In the genomic region with DNA sequence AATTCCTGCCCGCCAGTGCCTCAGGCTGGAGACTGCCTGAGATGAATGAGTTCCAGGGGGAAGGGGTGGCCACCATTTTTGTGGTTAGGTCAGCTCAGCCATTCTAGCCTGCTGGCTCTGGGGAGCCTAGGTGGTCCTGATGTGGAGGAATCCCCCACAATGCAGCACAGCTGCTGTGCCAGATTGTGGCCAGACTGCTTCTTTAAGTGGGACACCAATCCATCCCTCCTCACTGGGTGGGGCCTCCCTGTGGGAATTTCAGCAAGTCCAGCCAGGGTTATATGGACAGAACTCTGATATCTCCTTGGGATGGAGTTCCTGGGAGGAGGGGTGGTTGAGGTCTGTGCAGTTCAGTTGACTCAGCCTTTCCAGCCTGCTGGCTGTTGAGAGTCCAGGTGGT, we compare ENCODE assay signal across 38 cellular contexts.
"Had no signal": no experiment of that assay in that cellular context is flagged by ENCODE, and none has a peak within 500 bp of the region (broad histone marks: within the 10 kb centered on the region; RNA-seq: fewer than 3 reads in every experiment).

No MANE protein-coding gene starts in this region.

- DNase-seq: activated B cell treated with CpG ODN at 0.5 μM for 24 hours; activated CD4-positive, alpha-beta memory T cell treated with anti-CD3 and anti-CD28 coated beads for 36 hours; activated CD4-positive, alpha-beta T cell treated with anti-CD3 and anti-CD28 coated beads for 4 hours; activated CD4-positive, alpha-beta T cell treated with anti-CD3 and anti-CD28 coated beads, Interleukin-2, amount 10 ng/mL, durations not matched to agents 24 days and 14 days; activated CD4-positive, alpha-beta T cell treated with anti-CD3 and anti-CD28 coated beads, Interleukin-2, amount 50 U/mL, for 1 hour; activated CD4-positive, alpha-beta T cell treated with anti-CD3 and anti-CD28 coated beads, Interleukin-2, amount 50 U/mL, for 4 hours; activated CD4-positive, CD25-positive, alpha-beta regulatory T cell treated with anti-CD3 and anti-CD28 coated beads, Interleukin-2, amount 50 U/mL, for 72 hours; activated CD8-positive, alpha-beta memory T cell treated with anti-CD3 and anti-CD28 coated beads, Interleukin-2, amount 50 U/mL, for 4 hours; activated CD8-positive, alpha-beta T cell treated with anti-CD3 and anti-CD28 coated beads for 36 hours; activated effector memory CD4-positive, alpha-beta T cell treated with Interleukin-2 at 50 U/mL for 16 hours; activated gamma-delta T cell; activated naive CD4-positive, alpha-beta T cell treated with anti-CD3 and anti-CD28 coated beads, Interleukin-2, amount 10 ng/mL, durations not matched to agents 7 days and 5 days; activated naive CD4-positive, alpha-beta T cell treated with Interleukin-2 at 50 U/mL for 16 hours; activated naive CD8-positive, alpha-beta T cell treated with anti-CD3 and anti-CD28 coated beads, Interleukin-2, amount 10 ng/mL, durations not matched to agents 7 days and 5 days; activated naive CD8-positive, alpha-beta T cell treated with anti-CD3 and anti-CD28 coated beads, Interleukin-2, amount 50 U/mL, for 24 hours; activated T-cell treated with anti-CD3 and anti-CD28 coated beads for 4 hours; activated T-cell treated with anti-CD3 and anti-CD28 coated beads, Interleukin-2, amount 50 U/mL, for 1 hour; activated T-cell treated with anti-CD3 and anti-CD28 coated beads, Interleukin-2, amount 50 U/mL, for 4 hours; activated T-cell treated with anti-CD3 and anti-CD28 coated beads, Interleukin-2, amount 50 U/mL, for 72 hours; amygdala; anterior cingulate cortex; caudate nucleus; cerebellar nuclear complex; T-helper 2 cell; T-helper 9 cell had no signal

- H3K4me1 ChIP-seq: ascending aorta had no signal

- FAIRE-seq: bronchial epithelial cell, TTC549 had no signal

- H3K4me3 ChIP-seq: ascending aorta, cardiac muscle cell had no signal

- ATAC-seq: activated CD8-positive, alpha-beta T cell treated with anti-CD3 and anti-CD28 coated beads for 36 hours; activated naive CD8-positive, alpha-beta T cell treated with anti-CD3 and anti-CD28 coated beads, Interleukin-2, amount 50 U/mL, for 24 hours; activated T-cell treated with anti-CD3 and anti-CD28 coated beads, Interleukin-2, amount 50 U/mL, for 4 hours; activated T-cell treated with anti-CD3 and anti-CD28 coated beads, Interleukin-2, amount 50 U/mL, for 72 hours had no signal

- H3K9me3 Mint-ChIP-seq: activated B cell treated with CpG ODN at 0.5 μM for 24 hours; activated T-helper 2 cell treated with anti-CD3 and anti-CD28 coated beads, Interferon-gamma antibody, Interleukin-2, Interleukin-4, amounts not matched to agents 10 μg/mL and 5 μg/mL and 100 μg/mL, durations not matched to agents 14 hours and 24 hours and 36 hours; central memory CD8-positive, alpha-beta T cell; T-helper 1 cell treated with Interleukin-12 subunit alpha and Interleukin-12 subunit beta and Interleukin-4 antibody, amounts not matched to agents 30 μg/mL and 1 μg/mL, for 36 hours; T-helper 2 cell treated with Interferon-gamma antibody and Interleukin-4, amounts not matched to agents 5 μg/mL and 100 μg/mL, for 36 hours had no signal

- H3K27ac ChIP-seq: ascending aorta, cardiac muscle cell, VCaP had no signal

- H3K27ac Mint-ChIP-seq: activated B cell treated with CpG ODN at 0.5 μM for 24 hours; activated CD4-positive, alpha-beta memory T cell treated with anti-CD3 and anti-CD28 coated beads for 36 hours; activated CD4-positive, alpha-beta T cell treated with anti-CD3 and anti-CD28 coated beads, Interleukin-2, amount 10 ng/mL, durations not matched to agents 24 days and 14 days; activated CD8-positive, alpha-beta T cell treated with anti-CD3 and anti-CD28 coated beads for 36 hours; activated naive CD4-positive, alpha-beta T cell treated with anti-CD3 and anti-CD28 coated beads, Interleukin-2, amount 10 ng/mL, durations not matched to agents 7 days and 5 days; activated naive CD4-positive, alpha-beta T cell treated with anti-CD3 and anti-CD28 coated beads, Interleukin-2, amount 50 U/mL, for 24 hours; activated naive CD8-positive, alpha-beta T cell; activated naive CD8-positive, alpha-beta T cell treated with anti-CD3 and anti-CD28 coated beads, Interleukin-2, amount 10 ng/mL, durations not matched to agents 7 days and 5 days; activated naive CD8-positive, alpha-beta T cell treated with anti-CD3 and anti-CD28 coated beads, Interleukin-2, amount 50 U/mL, for 24 hours; activated T-cell treated with anti-CD3 and anti-CD28 coated beads, Interleukin-2, amount 50 U/mL, for 72 hours; activated T-helper 1 cell treated with anti-CD3 and anti-CD28 coated beads, Interleukin-12 subunit alpha, Interleukin-12 subunit beta, Interleukin-2, Interleukin-4 antibody, amounts not matched to agents 30 ng/mL and 10 ng/mL and 1 ng/mL, durations not matched to agents 14 hours and 24 hours and 36 hours; activated T-helper 2 cell treated with anti-CD3 and anti-CD28 coated beads, Interferon-gamma antibody, Interleukin-2, Interleukin-4, amounts not matched to agents 10 μg/mL and 5 μg/mL and 100 μg/mL, durations not matched to agents 14 hours and 24 hours and 36 hours; brain; T-helper 1 cell treated with Interleukin-12 subunit alpha and Interleukin-12 subunit beta and Interleukin-4 antibody, amounts not matched to agents 30 μg/mL and 1 μg/mL, for 36 hours; T-helper 2 cell treated with Interferon-gamma antibody and Interleukin-4, amounts not matched to agents 5 μg/mL and 100 μg/mL, for 36 hours had no signal

- H3K36me3 Mint-ChIP-seq: activated naive CD4-positive, alpha-beta T cell treated with anti-CD3 and anti-CD28 coated beads, Interleukin-2, amount 10 ng/mL, durations not matched to agents 7 days and 5 days; brain had no signal

- H3K4me1 Mint-ChIP-seq: activated CD4-positive, alpha-beta T cell treated with anti-CD3 and anti-CD28 coated beads, Interleukin-2, amount 10 ng/mL, durations not matched to agents 24 days and 14 days; activated naive CD4-positive, alpha-beta T cell treated with anti-CD3 and anti-CD28 coated beads, Interleukin-2, amount 10 ng/mL, durations not matched to agents 7 days and 5 days; activated naive CD4-positive, alpha-beta T cell treated with anti-CD3 and anti-CD28 coated beads, Interleukin-2, amount 50 U/mL, for 24 hours; activated naive CD8-positive, alpha-beta T cell treated with anti-CD3 and anti-CD28 coated beads, Interleukin-2, amount 10 ng/mL, durations not matched to agents 7 days and 5 days; activated naive CD8-positive, alpha-beta T cell treated with anti-CD3 and anti-CD28 coated beads, Interleukin-2, amount 50 U/mL, for 24 hours; brain; central memory CD8-positive, alpha-beta T cell had no signal

- H3K36me3 ChIP-seq: ascending aorta, cardiac muscle cell had no signal

- H3K27me3 ChIP-seq: ascending aorta, cardiac muscle cell had no signal

- H3K4me3 Mint-ChIP-seq: activated B cell treated with CpG ODN at 0.5 μM for 24 hours; activated CD4-positive, alpha-beta memory T cell treated with anti-CD3 and anti-CD28 coated beads for 36 hours; activated CD4-positive, alpha-beta T cell treated with anti-CD3 and anti-CD28 coated beads, Interleukin-2, amount 10 ng/mL, durations not matched to agents 24 days and 14 days; activated CD8-positive, alpha-beta T cell treated with anti-CD3 and anti-CD28 coated beads for 36 hours; activated naive CD4-positive, alpha-beta T cell treated with anti-CD3 and anti-CD28 coated beads, Interleukin-2, amount 10 ng/mL, durations not matched to agents 7 days and 5 days; activated naive CD4-positive, alpha-beta T cell treated with anti-CD3 and anti-CD28 coated beads, Interleukin-2, amount 50 U/mL, for 24 hours; activated naive CD8-positive, alpha-beta T cell; activated naive CD8-positive, alpha-beta T cell treated with anti-CD3 and anti-CD28 coated beads, Interleukin-2, amount 10 ng/mL, durations not matched to agents 7 days and 5 days; activated naive CD8-positive, alpha-beta T cell treated with anti-CD3 and anti-CD28 coated beads, Interleukin-2, amount 50 U/mL, for 24 hours; activated T-cell treated with anti-CD3 and anti-CD28 coated beads, Interleukin-2, amount 50 U/mL, for 4 hours; activated T-cell treated with anti-CD3 and anti-CD28 coated beads, Interleukin-2, amount 50 U/mL, for 72 hours; activated T-helper 1 cell treated with anti-CD3 and anti-CD28 coated beads, Interleukin-12 subunit alpha, Interleukin-12 subunit beta, Interleukin-2, Interleukin-4 antibody, amounts not matched to agents 30 ng/mL and 10 ng/mL and 1 ng/mL, durations not matched to agents 14 hours and 24 hours and 36 hours; brain; central memory CD8-positive, alpha-beta T cell; T-helper 1 cell treated with Interleukin-12 subunit alpha and Interleukin-12 subunit beta and Interleukin-4 antibody, amounts not matched to agents 30 μg/mL and 1 μg/mL, for 36 hours; T-helper 2 cell treated with Interferon-gamma antibody and Interleukin-4, amounts not matched to agents 5 μg/mL and 100 μg/mL, for 36 hours had no signal
